In the genomic region with DNA sequence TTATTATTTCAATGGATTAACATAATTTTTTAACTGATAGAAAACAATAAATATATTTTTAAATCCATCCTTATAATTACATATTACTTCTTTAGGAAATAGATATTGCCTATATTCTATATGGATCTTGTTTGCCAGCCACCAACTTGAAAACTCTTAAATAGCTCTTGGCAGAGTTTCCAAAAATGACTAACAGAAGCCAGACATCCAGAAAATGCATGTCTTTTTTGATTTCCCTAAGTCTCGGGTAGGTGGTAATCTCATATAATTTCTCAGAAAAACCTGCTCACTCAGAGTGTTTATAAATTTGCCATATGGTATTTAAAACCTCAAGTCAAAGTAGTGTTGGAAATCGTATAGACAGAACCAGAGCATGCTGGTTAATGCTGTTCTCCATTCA, we compare ENCODE assay signal across 30 cellular contexts.
DNase-seq lines count a peak whose midpoint lies in the region; ATAC-seq and TF ChIP-seq lines count a peak whose summit lies in the region.
"Had no signal": no experiment of that assay in that cellular context is flagged by ENCODE, and none has a peak within 500 bp of the region (broad histone marks: within the 10 kb centered on the region; RNA-seq: fewer than 3 reads in every experiment).

No MANE protein-coding gene starts in this region.

- TF ChIP-seq CTCF in astrocyte of the spinal cord (IDR thresholded peaks at IDR 0.05; ENCODE audit: low read depth, low read length): no peak

- peak; percentile 9 for DNase-seq in Daoy (ENCODE audit: low read depth)
- peak; percentile 82 for DNase-seq in NCI-H446 treated with DMSO at 0.1 percent for 48 hours (lab: John Stamatoyannopoulos, UW)
- peak; percentile 77 for DNase-seq in astrocyte of the spinal cord (ENCODE audit: low read depth, low spot score)
- peak; percentile 71 for DNase-seq in iris pigment epithelial cell (ENCODE audit: low read depth)
- no peak for DNase-seq in GOT3 (lab: John Stamatoyannopoulos, UW)
- no peak for DNase-seq in NCI-H748 (lab: John Stamatoyannopoulos, UW; ENCODE audit: unreplicated experiment)
- DNase-seq in AG20443 (ENCODE audit: low spot score): no peak
- DNase-seq: 8988T; activated CD4-positive, alpha-beta T cell treated with anti-CD3 and anti-CD28 coated beads for 1 hour; activated CD8-positive, alpha-beta T cell treated with anti-CD3 and anti-CD28 coated beads, Interleukin-2, amount 10 ng/mL, durations not matched to agents 7 days and 5 days; activated naive CD4-positive, alpha-beta T cell treated with anti-CD3 and anti-CD28 coated beads for 36 hours; COR-L47; DMS53; effector memory CD4-positive, alpha-beta T cell; foreskin keratinocyte; GM23248; heart left ventricle; KBM-7; naive thymus-derived CD8-positive, alpha-beta T cell; NCI-H1417; NCI-H2081; NCI-H2227 treated with DMSO at 0.1 percent for 48 hours; NCI-H82; nucleus accumbens; psoas muscle; SIG-M5; stimulated activated naive B cell treated with anti-CD40 and anti-IgM and Interleukin-4, amounts not matched to agents 10 μg/mL and 1 μg/mL and 100 μg/mL, for 72 hours; substantia nigra had no signal

- no peak overlapping the region for H3K4me3 ChIP-seq in astrocyte of the spinal cord (ENCODE audit: low read depth, low read length)
- H3K4me3 ChIP-seq: GM23248, heart left ventricle, lung, psoas muscle had no signal

- no peak for ATAC-seq in GM18498 (IDR thresholded peaks at IDR 0.05; ENCODE audit: unreplicated experiment)
- ATAC-seq: activated CD8-positive, alpha-beta T cell treated with anti-CD3 and anti-CD28 coated beads, Interleukin-2, amount 10 ng/mL, durations not matched to agents 7 days and 5 days; foreskin keratinocyte; heart left ventricle; naive thymus-derived CD8-positive, alpha-beta T cell; psoas muscle; stimulated activated naive B cell treated with anti-CD40 and anti-IgM and Interleukin-4, amounts not matched to agents 10 μg/mL and 1 μg/mL and 100 μg/mL, for 72 hours had no signal

- in situ Hi-C loops in astrocyte of the spinal cord (cut with HindIII; ENCODE audit: low sequenced_read_pairs): no loop called here

Comparison
In these comparisons a context has a peak if more than half of its experiments do, and no peak if none do; other contexts are left out.
1. DNase-seq: peak in Daoy (single experiment), NCI-H446 treated with DMSO at 0.1 percent for 48 hours (single experiment), astrocyte of the spinal cord (single experiment) and iris pigment epithelial cell (single experiment); none in GOT3 (single experiment), NCI-H748 (single experiment) and AG20443 (single experiment).